In the genomic region with DNA sequence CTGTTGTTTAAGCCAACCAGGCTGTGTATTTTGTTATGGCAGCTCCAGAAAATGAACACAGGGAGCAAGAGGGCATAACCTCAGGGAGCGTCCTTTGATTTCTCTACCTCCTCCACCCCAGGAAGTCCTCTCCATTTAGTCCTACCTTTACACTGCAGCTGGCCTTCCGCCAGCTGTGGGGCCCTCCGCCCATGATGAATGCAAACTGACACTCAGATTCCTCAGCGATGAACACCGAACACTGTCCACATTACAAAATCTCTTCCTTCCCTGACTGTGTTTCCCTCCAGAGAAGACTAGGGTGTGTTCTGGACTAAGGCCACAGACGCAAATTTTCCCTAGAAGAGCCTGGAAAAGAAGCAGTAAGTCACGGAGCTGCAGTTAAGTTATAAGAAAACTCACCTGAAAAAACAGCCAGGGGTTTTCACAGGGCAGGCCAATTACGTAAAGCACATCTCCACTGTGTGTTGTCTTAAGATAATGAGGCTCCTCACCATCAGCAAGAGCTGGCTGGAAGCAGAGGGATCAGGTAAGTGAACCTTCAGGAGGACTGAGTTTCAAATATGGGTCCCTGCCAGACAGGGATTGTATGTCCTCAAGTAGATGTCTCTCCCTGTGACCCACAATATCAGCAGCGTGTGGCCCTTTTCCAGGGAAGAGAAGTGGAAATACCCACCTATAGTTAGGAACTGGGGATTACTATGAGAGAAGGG, we compare ENCODE assay signal across 13 cellular contexts. TPM values are rescaled to one million over a fixed set of nuclear protein-coding genes. Genes with fewer than 3 reads are reported as not detected.
A peak's percentile ranks its signal among the peaks of the same experiment; 100 is the strongest.
DNase-seq lines count a peak whose midpoint lies in the region; ATAC-seq, FAIRE-seq and TF ChIP-seq lines count a peak whose summit lies in the region.
"Had no signal": no experiment of that assay in that cellular context is flagged by ENCODE, and none has a peak within 500 bp of the region (broad histone marks: within the 10 kb centered on the region; RNA-seq: fewer than 3 reads in every experiment).

No MANE protein-coding gene starts in this region.

- no peak overlapping the region for H3K4me3 ChIP-seq in bronchial epithelial cell (ENCODE audit: low read depth, low read length)
- H3K4me3 ChIP-seq in gastroesophageal sphincter, result no peak overlapping the region
- H3K4me3 ChIP-seq: adrenal gland had no signal

- no peaks in the 10 kb centered on the region for H3K4me1 ChIP-seq in gastroesophageal sphincter
- H3K4me1 ChIP-seq: adrenal gland had no signal

- DNase-seq in activated CD4-positive, alpha-beta T cell treated with anti-CD3 and anti-CD28 coated beads, Interleukin-2, amount 10 ng/mL, durations not matched to agents 24 days and 14 days, result peak; percentile 43
- no peak for DNase-seq in activated CD4-positive, alpha-beta T cell treated with anti-CD3 and anti-CD28 coated beads, Interleukin-2, amount 50 U/mL, for 4 hours
- peak; percentile 71 for DNase-seq in bronchial epithelial cell (ENCODE audit: low read depth)
- peak; percentile 72 to 86 for DNase-seq in left colon
- DNase-seq in urothelium cell line (ENCODE audit: low spot score), result peak; percentile 51
- DNase-seq in stimulated activated CD4-positive, alpha-beta T cell treated with anti-CD3 and anti-CD28 coated beads, Interleukin-12 subunit alpha, Interleukin-12 subunit beta, amount 100 ng/mL, for 4 hours, result no peak
- DNase-seq: activated CD8-positive, alpha-beta memory T cell treated with anti-CD3 and anti-CD28 coated beads for 24 hours; DMS79 treated with DMSO at 0.1 percent for 48 hours; effector memory CD4-positive, alpha-beta T cell; naive B cell had no signal

- peak; percentile 92 for ATAC-seq in left colon
- ATAC-seq in gastroesophageal sphincter, result no peak
- ATAC-seq in GM18909 (IDR thresholded peaks at IDR 0.05; ENCODE audit: poor library complexity, unreplicated experiment), result no peak

- no peak overlapping the region for H3K27ac ChIP-seq in gastroesophageal sphincter

- WGBS in gastroesophageal sphincter (ENCODE audit: low coverage in 1 of 2), 2 donors, result 52 to 89% methylated on average over 5 of the region's 9 CpGs

- H3K27me3 ChIP-seq in bronchial epithelial cell (ENCODE audit: control insufficient read depth, insufficient read depth, low read length) (no peaks in the 10 kb centered on the region), gastroesophageal sphincter (no peaks in the 10 kb centered on the region)
- H3K27me3 ChIP-seq: adrenal gland had no signal

- no peak overlapping the region for H3K4me3 Mint-ChIP-seq in activated CD4-positive, alpha-beta T cell treated with anti-CD3 and anti-CD28 coated beads, Interleukin-2, amount 10 ng/mL, durations not matched to agents 24 days and 14 days
- H3K4me3 Mint-ChIP-seq: naive B cell had no signal

- no peak for TF ChIP-seq POLR2A in gastroesophageal sphincter (IDR thresholded peaks at IDR 0.05)

- H3K36me3 Mint-ChIP-seq in activated CD4-positive, alpha-beta T cell treated with anti-CD3 and anti-CD28 coated beads, Interleukin-2, amount 10 ng/mL, durations not matched to agents 24 days and 14 days (ENCODE audit: low read depth), result no peaks in the 10 kb centered on the region
- H3K36me3 Mint-ChIP-seq: naive B cell had no signal

- no peak overlapping the region for H3K27ac Mint-ChIP-seq in activated CD4-positive, alpha-beta T cell treated with anti-CD3 and anti-CD28 coated beads, Interleukin-2, amount 10 ng/mL, durations not matched to agents 24 days and 14 days
- H3K27ac Mint-ChIP-seq: naive B cell had no signal

- intact Hi-C loops in activated CD4-positive, alpha-beta T cell treated with anti-CD3 and anti-CD28 coated beads, Interleukin-2, amount 10 ng/mL, durations not matched to agents 24 days and 14 days (cut with micrococcal nuclease), result no loop called here
- intact Hi-C loops in left colon (cut with DNase I, micrococcal nuclease), result no loop called here

- no peaks in the 10 kb centered on the region for H3K9me3 ChIP-seq in gastroesophageal sphincter
- H3K9me3 ChIP-seq: adrenal gland had no signal

- FAIRE-seq in bronchial epithelial cell (lab: Jason Lieb, UNC) (no peak), urothelium cell line (lab: Jason Lieb, UNC) (no peak)

- TF ChIP-seq EP300 in gastroesophageal sphincter (IDR thresholded peaks at IDR 0.05), result no peak

- H3K4me1 Mint-ChIP-seq in activated CD4-positive, alpha-beta T cell treated with anti-CD3 and anti-CD28 coated beads, Interleukin-2, amount 10 ng/mL, durations not matched to agents 24 days and 14 days, result peaks cover 5% of the 10 kb centered on the region
- H3K4me1 Mint-ChIP-seq: naive B cell had no signal

- peaks cover 4% of the 10 kb centered on the region for H3K27me3 Mint-ChIP-seq in activated CD4-positive, alpha-beta T cell treated with anti-CD3 and anti-CD28 coated beads, Interleukin-2, amount 10 ng/mL, durations not matched to agents 24 days and 14 days

- TF ChIP-seq CTCF in bronchial epithelial cell (IDR thresholded peaks at IDR 0.05; ENCODE audit: insufficient read depth, low read length, severe bottlenecking) (no peak), gastroesophageal sphincter (IDR thresholded peaks at IDR 0.05) (no peak)

- H3K9me3 Mint-ChIP-seq in activated CD4-positive, alpha-beta T cell treated with anti-CD3 and anti-CD28 coated beads, Interleukin-2, amount 10 ng/mL, durations not matched to agents 24 days and 14 days, result peaks cover 17% of the 10 kb centered on the region

- H3K36me3 ChIP-seq in bronchial epithelial cell (ENCODE audit: control insufficient read depth, insufficient read depth, low read length), result no peaks in the 10 kb centered on the region
- H3K36me3 ChIP-seq in gastroesophageal sphincter, result no peaks in the 10 kb centered on the region
- H3K36me3 ChIP-seq: adrenal gland had no signal

RNA-seq across cellular contexts. Expression of gene ATP1B1, which starts 46.3 kb away (rescaled TPM):
- total RNA-seq in activated CD4-positive, alpha-beta T cell treated with anti-CD3 and anti-CD28 coated beads, Interleukin-2, amount 10 ng/mL, durations not matched to agents 24 days and 14 days, result 12.5 and 15.3 TPM in 2 replicates
- total RNA-seq in bronchial epithelial cell, result 49.0 and 79.4 TPM in 2 replicates
- 100 to 1,000 TPM; 697 to 795 TPM for total RNA-seq in left colon
- 100 to 1,000 TPM in 2 of 4 donors, 10 to 100 TPM in 2; 94.8 to 137 (median 103) TPM for total RNA-seq in gastroesophageal sphincter

Comparison
In these comparisons a context has a peak if more than half of its experiments do, and no peak if none do; other contexts are left out.
1. DNase-seq: peak in activated CD4-positive, alpha-beta T cell treated with anti-CD3 and anti-CD28 coated beads, Interleukin-2, amount 10 ng/mL, durations not matched to agents 24 days and 14 days (single experiment), bronchial epithelial cell (single experiment), left colon (2 of 2) and urothelium cell line (single experiment); none in activated CD4-positive, alpha-beta T cell treated with anti-CD3 and anti-CD28 coated beads, Interleukin-2, amount 50 U/mL, for 4 hours (0 of 2) and stimulated activated CD4-positive, alpha-beta T cell treated with anti-CD3 and anti-CD28 coated beads, Interleukin-12 subunit alpha, Interleukin-12 subunit beta, amount 100 ng/mL, for 4 hours (single experiment).